Comparison of ENCODE assay signal across 2 cellular contexts in genomic region chr10:115795964-115796363, GRCh38.
TF ChIP-seq lines count a peak whose summit lies in the region.

No MANE protein-coding gene starts in this region.

TF ChIP-seq in H1, 55 proteins besides CTCF, POLR2A, EP300 and RAD21:
- TF ChIP-seq POU5F1 (IDR thresholded peaks at IDR 0.05; ENCODE audit: low read depth, low read length) (no peak), ASH2L (IDR thresholded peaks at IDR 0.05; ENCODE audit: low read length) (no peak), TEAD4 (IDR thresholded peaks at IDR 0.05; ENCODE audit: low read depth, low read length) (no peak), CHD1 (IDR thresholded peaks at IDR 0.05; ENCODE audit: low read depth, low read length) (no peak), EZH2 (IDR thresholded peaks at IDR 0.05; ENCODE audit: low read depth, low read length, severe bottlenecking) (no peak), SIX5 (IDR thresholded peaks at IDR 0.05; ENCODE audit: low read depth, low read length) (no peak), MAX (IDR thresholded peaks at IDR 0.05) (no peak), TBP (IDR thresholded peaks at IDR 0.05; ENCODE audit: low read depth, low read length) (no peak), JUND (IDR thresholded peaks at IDR 0.05; ENCODE audit: low read length) (no peak), KDM1A (IDR thresholded peaks at IDR 0.05; ENCODE audit: borderline replicate concordance, low read length) (no peak), BACH1 (IDR thresholded peaks at IDR 0.05; ENCODE audit: low read length) (no peak), KDM4A (IDR thresholded peaks at IDR 0.05; ENCODE audit: low read depth, low read length, severe bottlenecking) (no peak), GTF2F1 (IDR thresholded peaks at IDR 0.05; ENCODE audit: borderline replicate concordance, low read depth, low read length) (no peak), ZNF274 (IDR thresholded peaks at IDR 0.05; ENCODE audit: borderline replicate concordance, extremely low read depth, low read length) (no peak), CEBPB (IDR thresholded peaks at IDR 0.05; ENCODE audit: low read depth, low read length) (no peak), TAF1 (IDR thresholded peaks at IDR 0.05; ENCODE audit: low read depth, low read length) (no peak), HDAC6 (IDR thresholded peaks at IDR 0.05; ENCODE audit: low read depth, low read length) (no peak), FOSL1 (IDR thresholded peaks at IDR 0.05; ENCODE audit: insufficient read depth, low read depth, low read length) (no peak), CHD2 (IDR thresholded peaks at IDR 0.05; ENCODE audit: low read length) (no peak)

TF ChIP-seq in HEK293T, 16 proteins besides CTCF, POLR2A, EP300 and RAD21:
- TF ChIP-seq CTBP1 (IDR thresholded peaks at IDR 0.05; ENCODE audit: borderline replicate concordance), result no peak
- no peak for TF ChIP-seq SUZ12 (IDR thresholded peaks at IDR 0.05)
- no peak for TF ChIP-seq PKNOX1 (IDR thresholded peaks at IDR 0.05)
- TF ChIP-seq FOXK2 (IDR thresholded peaks at IDR 0.05), result no peak
- TF ChIP-seq SP1 (IDR thresholded peaks at IDR 0.05), result no peak
- TF ChIP-seq HDGF (IDR thresholded peaks at IDR 0.05; ENCODE audit: borderline replicate concordance), result no peak
- no peak for TF ChIP-seq FOXA1 (IDR thresholded peaks at IDR 0.05)
